ENCODE assay signal across 19 cellular contexts in genomic region chr3:53226841-53227407, GRCh38. TPM values are rescaled to one million over a fixed set of nuclear protein-coding genes. Genes with fewer than 3 reads are reported as not detected.
DNase-seq lines count a peak whose midpoint lies in the region; ATAC-seq and TF ChIP-seq lines count a peak whose summit lies in the region.
"Had no signal": no experiment of that assay in that cellular context is flagged by ENCODE, and none has a peak within 500 bp of the region (broad histone marks: within the 10 kb centered on the region; RNA-seq: fewer than 3 reads in every experiment).

No MANE protein-coding gene starts in this region.

- H3K27me3 ChIP-seq in left ventricle myocardium inferior (ENCODE audit: low read depth): no peaks in the 10 kb centered on the region
- H3K27me3 ChIP-seq in lower lobe of right lung (ENCODE audit: low read depth): no peaks in the 10 kb centered on the region

- H3K4me3 ChIP-seq in left ventricle myocardium inferior: no peak overlapping the region
- no peak overlapping the region for H3K4me3 ChIP-seq in lower lobe of right lung

- no peak overlapping the region for H3K4me3 Mint-ChIP-seq in central memory CD8-positive, alpha-beta T cell
- H3K4me3 Mint-ChIP-seq: CD4-positive, alpha-beta T cell had no signal

- H3K27me3 Mint-ChIP-seq in central memory CD8-positive, alpha-beta T cell: no peaks in the 10 kb centered on the region
- H3K27me3 Mint-ChIP-seq: CD4-positive, alpha-beta T cell had no signal

- peak overlapping the region; percentile 25 for H3K27ac Mint-ChIP-seq in central memory CD8-positive, alpha-beta T cell (ENCODE audit: low read depth)
- H3K27ac Mint-ChIP-seq: CD4-positive, alpha-beta T cell had no signal

- H3K36me3 ChIP-seq in left ventricle myocardium inferior (peaks cover 90% of the 10 kb centered on the region), lower lobe of right lung (peaks cover 92% of the 10 kb centered on the region)

- no peaks in the 10 kb centered on the region for H3K9me3 ChIP-seq in left ventricle myocardium inferior (replicated peaks)
- H3K9me3 ChIP-seq in lower lobe of right lung: no peaks in the 10 kb centered on the region

- TF ChIP-seq CTCF in left ventricle myocardium inferior (IDR thresholded peaks at IDR 0.05; ENCODE audit: borderline replicate concordance): no peak
- no peak for TF ChIP-seq CTCF in lower lobe of right lung (IDR thresholded peaks at IDR 0.05)

- DNase-seq in Right ventricle myocardium superior (peak; percentile 26), left ventricle myocardium inferior (no peak), lower lobe of right lung (peak; percentile 21), pons (ENCODE audit: low spot score) (no peak), NOMO-1 treated with DMSO at 0.1 percent for 48 hours (lab: John Stamatoyannopoulos, UW; ENCODE audit: unreplicated experiment) (no peak), DMS53 (lab: John Stamatoyannopoulos, UW) (no peak)
- no peak for DNase-seq in central memory CD8-positive, alpha-beta T cell (ENCODE audit: low spot score in 2 of 2)
- DNase-seq: AML-193; Calu3; CD4-positive, alpha-beta T cell; DMS79 treated with DMSO at 0.1 percent for 48 hours; GDM1; IMR-90; NCI-H1417; NCI-H2029; NCI-H2171 treated with DMSO at 0.1 percent for 48 hours; NCI-H510A had no signal

- no peaks in the 10 kb centered on the region for H3K4me1 ChIP-seq in left ventricle myocardium inferior
- H3K4me1 ChIP-seq in lower lobe of right lung: no peaks in the 10 kb centered on the region

- H3K9me3 Mint-ChIP-seq in central memory CD8-positive, alpha-beta T cell: no peaks in the 10 kb centered on the region
- H3K9me3 Mint-ChIP-seq: CD4-positive, alpha-beta T cell had no signal

- H3K27ac ChIP-seq in left ventricle myocardium inferior (replicated peaks) (no peak overlapping the region), lower lobe of right lung (no peak overlapping the region)

- intact Hi-C loops in Right ventricle myocardium superior (cut with DNase I): no loop called here
- intact Hi-C loops in left ventricle myocardium inferior (cut with micrococcal nuclease): no loop called here
- intact Hi-C loops in lower lobe of right lung (cut with DNase I): no loop called here

- ATAC-seq in Right ventricle myocardium superior (ENCODE audit: poor library complexity) (no peak), lower lobe of right lung (no peak), HG02973 (IDR thresholded peaks at IDR 0.05; ENCODE audit: unreplicated experiment) (no peak)
- ATAC-seq in central memory CD8-positive, alpha-beta T cell (replicated peaks; ENCODE audit: extremely low read depth, poor library complexity, severe bottlenecking): no peak
- ATAC-seq: HCT116 had no signal

- H3K4me1 Mint-ChIP-seq in central memory CD8-positive, alpha-beta T cell: no peaks in the 10 kb centered on the region

- H3K36me3 Mint-ChIP-seq in central memory CD8-positive, alpha-beta T cell (ENCODE audit: insufficient read depth): peaks cover 30% of the 10 kb centered on the region

RNA-seq across cellular contexts. Expression of gene TKT, which starts 28.9 kb away (rescaled TPM):
- total RNA-seq in Right ventricle myocardium superior (43.6 TPM), left ventricle myocardium inferior (32.1 TPM), lower lobe of right lung (437 TPM)

Comparison
In these comparisons a context has a peak if more than half of its experiments do, and no peak if none do; other contexts are left out.
1. DNase-seq: peak in Right ventricle myocardium superior (single experiment) and lower lobe of right lung (single experiment); none in left ventricle myocardium inferior (single experiment), central memory CD8-positive, alpha-beta T cell (0 of 2), pons (single experiment), NOMO-1 treated with DMSO at 0.1 percent for 48 hours (single experiment) and DMS53 (single experiment).